20 cellular contexts compared by ENCODE assay signal in genomic region chrX:45063319-45064095, GRCh38.
DNase-seq lines count a peak whose midpoint lies in the region; TF ChIP-seq lines count a peak whose summit lies in the region.
"Had no signal": no experiment of that assay in that cellular context is flagged by ENCODE, and none has a peak within 500 bp of the region (broad histone marks: within the 10 kb centered on the region; RNA-seq: fewer than 3 reads in every experiment).

No MANE protein-coding gene starts in this region.

- H3K4me3 Mint-ChIP-seq in progenitor cell of endocrine pancreas (ENCODE audit: low read depth): no peak overlapping the region
- H3K4me3 Mint-ChIP-seq: activated CD8-positive, alpha-beta memory T cell treated with anti-CD3 and anti-CD28 coated beads, Interleukin-2, amount 10 ng/mL, durations not matched to agents 7 days and 5 days; natural killer cell had no signal

- H3K9me3 Mint-ChIP-seq in progenitor cell of endocrine pancreas (ENCODE audit: low read depth): peaks cover 17% of the 10 kb centered on the region
- H3K9me3 Mint-ChIP-seq: natural killer cell had no signal

- H3K27me3 ChIP-seq in HAP-1 (ENCODE audit: low read depth): no peaks in the 10 kb centered on the region
- H3K27me3 ChIP-seq in esophagus muscularis mucosa: no peaks in the 10 kb centered on the region
- H3K27me3 ChIP-seq: BE2C had no signal

- H3K36me3 ChIP-seq in HAP-1 (replicated peaks) (peaks cover 41% of the 10 kb centered on the region), esophagus muscularis mucosa (peaks cover 0 to 61% (median 28%) of the 10 kb centered on the region in 4 donors)

- H3K4me3 ChIP-seq in epithelial cell of proximal tubule (ENCODE audit: low read depth, low read length) (no peak overlapping the region), HAP-1 (no peak overlapping the region), esophagus muscularis mucosa (no peak overlapping the region)
- H3K4me3 ChIP-seq: skin epidermis had no signal

- H3K36me3 Mint-ChIP-seq in progenitor cell of endocrine pancreas (ENCODE audit: insufficient read depth): peaks cover 24% of the 10 kb centered on the region

- no peaks in the 10 kb centered on the region for H3K4me1 ChIP-seq in HAP-1
- H3K4me1 ChIP-seq in esophagus muscularis mucosa: peaks cover 0 to 20% (median 8%) of the 10 kb centered on the region in 4 donors
- H3K4me1 ChIP-seq: BE2C, parathyroid adenoma had no signal

- TF ChIP-seq POLR2A in esophagus muscularis mucosa (IDR thresholded peaks at IDR 0.05; ENCODE audit: low read depth): no peak

- TF ChIP-seq CTCF in VCaP (conservative IDR thresholded peaks at IDR 0.05) (no peak), epithelial cell of proximal tubule (conservative IDR thresholded peaks at IDR 0.05; ENCODE audit: low read depth, low read length) (no peak), progenitor cell of endocrine pancreas (IDR thresholded peaks at IDR 0.05; ENCODE audit: unreplicated experiment) (no peak), esophagus muscularis mucosa (IDR thresholded peaks at IDR 0.05) (no peak)

- WGBS in esophagus muscularis mucosa: 93% methylated on average over 11 of the region's 11 CpGs

- intact Hi-C loops in esophagus muscularis mucosa (cut with DNase I): no loop called here

- no peaks in the 10 kb centered on the region for H3K27me3 Mint-ChIP-seq in progenitor cell of endocrine pancreas
- H3K27me3 Mint-ChIP-seq: activated CD8-positive, alpha-beta memory T cell treated with anti-CD3 and anti-CD28 coated beads, Interleukin-2, amount 10 ng/mL, durations not matched to agents 7 days and 5 days had no signal

- peak; percentile 0 for DNase-seq in HK-2 (ENCODE audit: unreplicated experiment)
- peak; percentile 9 for DNase-seq in epithelial cell of proximal tubule (ENCODE audit: low read depth)
- no peak for DNase-seq in progenitor cell of endocrine pancreas (ENCODE audit: low spot score, unreplicated experiment)
- no peak for DNase-seq in activated CD8-positive, alpha-beta memory T cell treated with anti-CD3 and anti-CD28 coated beads, Interleukin-2, amount 50 U/mL, for 48 hours
- DNase-seq in HAP-1 (ENCODE audit: low spot score in 2 of 2): no peak
- no peak for DNase-seq in esophagus muscularis mucosa (ENCODE audit: extremely low spot score)
- DNase-seq: activated CD4-positive, alpha-beta T cell treated with anti-CD3 and anti-CD28 coated beads for 1 hour; activated CD8-positive, alpha-beta memory T cell treated with anti-CD3 and anti-CD28 coated beads, Interleukin-2, amount 10 ng/mL, durations not matched to agents 7 days and 5 days; activated gamma-delta T cell treated with Interleukin-2 at 50 U/mL for 16 hours; BE2C; GF-D8; glutamatergic neuron; natural killer cell; NCI-H1417; NCI-H2171; stimulated activated CD4-positive, alpha-beta T cell treated with anti-CD3 and anti-CD28 coated beads, Interleukin-4, amount 100 ng/mL, for 24 hours; T1000 had no signal

- H3K27ac ChIP-seq in VCaP (peak overlapping the region; percentile 80), esophagus muscularis mucosa (replicated peaks in 1 of 4) (no peak overlapping the region)
- H3K27ac ChIP-seq: parathyroid adenoma, skin epidermis had no signal

- in situ Hi-C loops in HAP-1 (cut with MboI; ENCODE audit: low sequenced_read_pairs): no loop called here

- peak overlapping the region; percentile 34 for H3K27ac Mint-ChIP-seq in progenitor cell of endocrine pancreas
- H3K27ac Mint-ChIP-seq: activated CD8-positive, alpha-beta memory T cell treated with anti-CD3 and anti-CD28 coated beads, Interleukin-2, amount 10 ng/mL, durations not matched to agents 7 days and 5 days had no signal

- TF ChIP-seq EP300 in esophagus muscularis mucosa (IDR thresholded peaks at IDR 0.05): no peak

- H3K9me3 ChIP-seq in HAP-1: no peaks in the 10 kb centered on the region
- H3K9me3 ChIP-seq in esophagus muscularis mucosa: no peaks in the 10 kb centered on the region
- H3K9me3 ChIP-seq: BE2C had no signal

- H3K4me1 Mint-ChIP-seq in progenitor cell of endocrine pancreas (ENCODE audit: low read depth): peaks cover 16% of the 10 kb centered on the region

Comparison
In these comparisons a context has a peak if more than half of its experiments do, and no peak if none do; other contexts are left out.
1. DNase-seq: peak in HK-2 (single experiment) and epithelial cell of proximal tubule (single experiment); none in progenitor cell of endocrine pancreas (single experiment), activated CD8-positive, alpha-beta memory T cell treated with anti-CD3 and anti-CD28 coated beads, Interleukin-2, amount 50 U/mL, for 48 hours (single experiment), HAP-1 (0 of 2) and esophagus muscularis mucosa (single experiment).